In the genomic region with DNA sequence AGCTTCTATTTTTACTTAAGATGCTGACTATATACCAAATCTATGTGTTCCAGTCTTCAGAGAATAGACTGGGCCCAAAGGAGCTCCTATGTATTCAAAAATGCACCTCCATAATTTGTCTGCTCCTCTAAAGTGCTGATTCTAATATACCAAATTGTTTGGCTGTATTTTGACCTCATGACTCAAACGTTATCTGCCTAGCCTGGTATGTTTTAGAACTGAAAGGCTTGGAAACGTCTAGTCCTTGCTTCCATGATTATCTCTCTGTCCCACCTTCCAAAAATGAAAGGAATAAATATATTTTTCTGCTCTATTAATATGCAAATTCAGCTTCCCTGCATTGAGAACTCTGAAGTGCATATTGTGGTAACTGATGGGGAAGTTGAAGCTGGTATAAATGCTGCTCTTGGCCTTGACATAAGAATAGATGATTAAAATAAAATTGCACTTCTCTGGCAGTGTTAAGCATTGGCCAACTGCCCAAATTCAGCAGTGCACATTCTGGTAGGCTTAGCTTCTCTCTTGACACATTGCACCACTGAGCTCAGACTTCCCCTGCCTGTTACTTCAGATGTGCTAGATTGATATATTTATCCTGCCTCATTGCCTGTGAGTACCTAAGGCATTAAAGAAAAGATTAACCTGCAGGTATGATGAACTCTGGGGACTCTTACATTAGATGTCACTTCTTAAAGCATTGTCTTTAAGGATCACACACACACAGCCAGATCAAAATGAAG, we compare ENCODE assay signal across 13 cellular contexts.
"Had no signal": no experiment of that assay in that cellular context is flagged by ENCODE, and none has a peak within 500 bp of the region (broad histone marks: within the 10 kb centered on the region; RNA-seq: fewer than 3 reads in every experiment).

No MANE protein-coding gene starts in this region.

- DNase-seq: activated B cell treated with CpG ODN at 0.5 μM for 24 hours; activated CD4-positive, alpha-beta T cell treated with anti-CD3 and anti-CD28 coated beads, Interleukin-2, amount 10 ng/mL, durations not matched to agents 24 days and 14 days; activated T-cell treated with anti-CD3 and anti-CD28 coated beads, Interleukin-2, amount 50 U/mL, for 1 hour; foreskin keratinocyte; pancreas had no signal

- H3K4me3 Mint-ChIP-seq: activated B cell treated with CpG ODN at 0.5 μM for 24 hours; activated CD4-positive, alpha-beta T cell treated with anti-CD3 and anti-CD28 coated beads, Interleukin-2, amount 10 ng/mL, durations not matched to agents 24 days and 14 days; activated naive CD4-positive, alpha-beta T cell treated with anti-CD3 and anti-CD28 coated beads, Interleukin-2, amount 50 U/mL, for 24 hours; neural progenitor cell; T-helper 1 cell treated with Interleukin-12 subunit alpha and Interleukin-12 subunit beta and Interleukin-4 antibody, amounts not matched to agents 30 μg/mL and 1 μg/mL, for 36 hours had no signal

- H3K27ac Mint-ChIP-seq: activated B cell treated with CpG ODN at 0.5 μM for 24 hours; activated CD4-positive, alpha-beta T cell treated with anti-CD3 and anti-CD28 coated beads, Interleukin-2, amount 10 ng/mL, durations not matched to agents 24 days and 14 days; activated naive CD4-positive, alpha-beta T cell treated with anti-CD3 and anti-CD28 coated beads, Interleukin-2, amount 50 U/mL, for 24 hours; neural progenitor cell; T-helper 1 cell treated with Interleukin-12 subunit alpha and Interleukin-12 subunit beta and Interleukin-4 antibody, amounts not matched to agents 30 μg/mL and 1 μg/mL, for 36 hours had no signal

- H3K36me3 Mint-ChIP-seq: activated naive CD4-positive, alpha-beta T cell treated with anti-CD3 and anti-CD28 coated beads, Interleukin-2, amount 50 U/mL, for 24 hours; neural progenitor cell had no signal

- H3K4me1 ChIP-seq: breast epithelium, foreskin keratinocyte, neural progenitor cell, pancreas, tibial nerve had no signal

- H3K4me1 Mint-ChIP-seq: activated B cell treated with CpG ODN at 0.5 μM for 24 hours; activated CD4-positive, alpha-beta T cell treated with anti-CD3 and anti-CD28 coated beads, Interleukin-2, amount 10 ng/mL, durations not matched to agents 24 days and 14 days; activated naive CD4-positive, alpha-beta T cell treated with anti-CD3 and anti-CD28 coated beads, Interleukin-2, amount 50 U/mL, for 24 hours; neural progenitor cell had no signal

- H3K9me3 ChIP-seq: breast epithelium, esophagus muscularis mucosa, pancreas, tibial nerve had no signal

- ATAC-seq: foreskin keratinocyte, pancreas, SK-N-SH treated with all-trans-retinoic acid at 6 μM for 48 hours had no signal

- H3K27me3 Mint-ChIP-seq: activated B cell treated with CpG ODN at 0.5 μM for 24 hours; activated CD4-positive, alpha-beta T cell treated with anti-CD3 and anti-CD28 coated beads, Interleukin-2, amount 10 ng/mL, durations not matched to agents 24 days and 14 days; activated naive CD4-positive, alpha-beta T cell treated with anti-CD3 and anti-CD28 coated beads, Interleukin-2, amount 50 U/mL, for 24 hours had no signal

- H3K36me3 ChIP-seq: breast epithelium, esophagus muscularis mucosa, neural progenitor cell, pancreas, tibial nerve had no signal

- H2AFZ ChIP-seq: neural progenitor cell had no signal

- H3K27me3 ChIP-seq: breast epithelium, esophagus muscularis mucosa, foreskin keratinocyte, neural progenitor cell, pancreas, tibial nerve had no signal

- H3K27ac ChIP-seq: breast epithelium, esophagus muscularis mucosa, foreskin keratinocyte, neural progenitor cell, pancreas, skin epidermis, tibial nerve had no signal

- H3K4me3 ChIP-seq: breast epithelium, esophagus muscularis mucosa, neural progenitor cell, pancreas, skin epidermis, tibial nerve had no signal

- H3K4me2 ChIP-seq: neural progenitor cell had no signal

- H3K9me3 Mint-ChIP-seq: activated naive CD4-positive, alpha-beta T cell treated with anti-CD3 and anti-CD28 coated beads, Interleukin-2, amount 50 U/mL, for 24 hours had no signal

- H3K9ac ChIP-seq: neural progenitor cell had no signal
